Comparison of ENCODE assay signal across 8 cellular contexts in the genomic region with DNA sequence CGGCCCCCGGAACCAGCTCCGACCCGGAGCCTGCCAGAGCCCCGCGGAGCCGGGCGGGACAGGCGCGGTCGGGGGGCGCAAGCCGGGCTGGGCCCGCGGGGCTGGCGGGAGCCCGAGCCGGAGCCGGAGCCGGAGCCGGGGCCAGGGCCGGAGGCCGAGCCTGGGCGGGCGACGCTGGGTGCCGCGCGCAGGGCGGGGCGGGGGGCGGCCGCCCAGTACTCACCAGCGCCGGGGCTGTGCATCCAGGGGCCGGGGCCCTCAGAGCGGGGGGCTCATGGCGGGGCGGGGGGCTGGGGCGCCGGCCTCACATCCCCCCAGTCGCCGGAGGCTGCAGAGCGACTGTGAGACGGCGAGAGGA.
DNase-seq lines count a peak whose midpoint lies in the region; ATAC-seq and TF ChIP-seq lines count a peak whose summit lies in the region.

No MANE protein-coding gene starts in this region.

- no peaks in the 10 kb centered on the region for H3K9me3 ChIP-seq in KOPT-K1 (ENCODE audit: insufficient read depth, low read length, poor library complexity, severe bottlenecking)
- H3K9me3 ChIP-seq in duodenal mucosa (ENCODE audit: control insufficient read depth in 1 of 2, low read length in 2 of 2) = no peaks in the 10 kb centered on the region

- H3K4me3 ChIP-seq in duodenal mucosa (ENCODE audit: low read depth in 1 of 2, low read length in 2 of 2) = peak overlapping the region; percentile 86 to 93

- no peak overlapping the region for H3K27ac Mint-ChIP-seq in nephron progenitor cell

- no peaks in the 10 kb centered on the region for H3K9me3 Mint-ChIP-seq in nephron progenitor cell

- peaks cover 88% of the 10 kb centered on the region for H3K4me1 Mint-ChIP-seq in nephron progenitor cell

- peaks cover 15% of the 10 kb centered on the region; the same call in 1 of the 2 replicates for H3K36me3 ChIP-seq in KOPT-K1 (ENCODE audit: insufficient read depth, low read length)
- no peaks in the 10 kb centered on the region for H3K36me3 ChIP-seq in duodenal mucosa (ENCODE audit: control insufficient read depth in 1 of 2, insufficient read depth in 2 of 2, low read length in 2 of 2)

- no peak for TF ChIP-seq CTCF in nephron progenitor cell (IDR thresholded peaks at IDR 0.05)

- DNase-seq in nephron progenitor cell (no peak), SIG-M5 (lab: John Stamatoyannopoulos, UW) (no peak), RKO (ENCODE audit: low spot score) (no peak)
- DNase-seq in stimulated activated CD4-positive, alpha-beta T cell treated with anti-CD3 and anti-CD28 coated beads, Interleukin-4, amount 100 ng/mL, for 4 hours = no peak
- no peak for DNase-seq in activated CD4-positive, CD25-positive, alpha-beta regulatory T cell (lab: John Stamatoyannopoulos, UW)

- no peaks in the 10 kb centered on the region for H3K27me3 ChIP-seq in duodenal mucosa (ENCODE audit: control insufficient read depth in 1 of 2, insufficient read depth in 2 of 2, low read length in 2 of 2)

- peak overlapping the region; percentile 93 for H3K4me3 Mint-ChIP-seq in nephron progenitor cell

- peaks cover 55 to 56% of the 10 kb centered on the region in 2 donors for H3K4me1 ChIP-seq in duodenal mucosa (ENCODE audit: control insufficient read depth in 1 of 2, insufficient read depth in 2 of 2, low read length in 2 of 2)

- peak overlapping the region in 1 of 2 donors; percentile 59 for H3K9ac ChIP-seq in duodenal mucosa (ENCODE audit: low read depth in 1 of 2, low read length in 2 of 2)

- peaks cover 4% of the 10 kb centered on the region for H3K36me3 Mint-ChIP-seq in nephron progenitor cell (ENCODE audit: low read depth)

- H3K27ac ChIP-seq in KOPT-K1 (ENCODE audit: low read depth, low read length, poor library complexity, severe bottlenecking) (peak overlapping the region; percentile 93), duodenal mucosa (ENCODE audit: low read depth, low read length) (peak overlapping the region; percentile 90)

- peak; percentile 36 for ATAC-seq in GM21390 (IDR thresholded peaks at IDR 0.05; ENCODE audit: unreplicated experiment)

- no peaks in the 10 kb centered on the region for H3K27me3 Mint-ChIP-seq in nephron progenitor cell (ENCODE audit: low read depth, poor library complexity)
